30 cellular contexts compared by ENCODE assay signal in genomic region chr18:74577019-74577418, GRCh38. TPM values are rescaled to one million over a fixed set of nuclear protein-coding genes. Genes with fewer than 3 reads are reported as not detected.
"Had no signal": no experiment of that assay in that cellular context is flagged by ENCODE, and none has a peak within 500 bp of the region (broad histone marks: within the 10 kb centered on the region; RNA-seq: fewer than 3 reads in every experiment).

No MANE protein-coding gene starts in this region.

- H3K4me1 ChIP-seq: SJCRH30 had no signal

- H3K27ac Mint-ChIP-seq: activated CD4-positive, alpha-beta T cell treated with anti-CD3 and anti-CD28 coated beads, Interleukin-2, amount 10 ng/mL, durations not matched to agents 24 days and 14 days; activated CD8-positive, alpha-beta memory T cell treated with anti-CD3 and anti-CD28 coated beads, Interleukin-2, amount 10 ng/mL, durations not matched to agents 7 days and 5 days; activated naive CD4-positive, alpha-beta T cell treated with anti-CD3 and anti-CD28 coated beads, Interleukin-2, amount 50 U/mL, for 24 hours; activated T-cell treated with anti-CD3 and anti-CD28 coated beads, Interleukin-2, amount 50 U/mL, for 24 hours; activated T-helper 1 cell treated with anti-CD3 and anti-CD28 coated beads, Interleukin-12 subunit alpha, Interleukin-12 subunit beta, Interleukin-2, Interleukin-4 antibody, amounts not matched to agents 30 ng/mL and 10 ng/mL and 1 ng/mL, durations not matched to agents 14 hours and 24 hours and 36 hours; T-helper 17 cell; WTC11 had no signal

- H3K9me3 Mint-ChIP-seq: activated CD4-positive, alpha-beta T cell treated with anti-CD3 and anti-CD28 coated beads, Interleukin-2, amount 10 ng/mL, durations not matched to agents 24 days and 14 days; activated naive CD4-positive, alpha-beta T cell treated with anti-CD3 and anti-CD28 coated beads, Interleukin-2, amount 50 U/mL, for 24 hours; activated T-cell treated with anti-CD3 and anti-CD28 coated beads, Interleukin-2, amount 50 U/mL, for 24 hours; activated T-helper 1 cell treated with anti-CD3 and anti-CD28 coated beads, Interleukin-12 subunit alpha, Interleukin-12 subunit beta, Interleukin-2, Interleukin-4 antibody, amounts not matched to agents 30 ng/mL and 10 ng/mL and 1 ng/mL, durations not matched to agents 14 hours and 24 hours and 36 hours had no signal

- H3K27ac ChIP-seq: RWPE1, SJCRH30 had no signal

- H3K4me3 ChIP-seq: SJCRH30 had no signal

- H3K36me3 ChIP-seq: SJCRH30 had no signal

- H3K4me1 Mint-ChIP-seq: activated CD4-positive, alpha-beta T cell treated with anti-CD3 and anti-CD28 coated beads, Interleukin-2, amount 10 ng/mL, durations not matched to agents 24 days and 14 days; activated CD8-positive, alpha-beta memory T cell treated with anti-CD3 and anti-CD28 coated beads, Interleukin-2, amount 10 ng/mL, durations not matched to agents 7 days and 5 days; activated naive CD4-positive, alpha-beta T cell treated with anti-CD3 and anti-CD28 coated beads, Interleukin-2, amount 50 U/mL, for 24 hours; T-helper 17 cell had no signal

- DNase-seq: activated CD4-positive, alpha-beta T cell treated with anti-CD3 and anti-CD28 coated beads, Interleukin-2, amount 10 ng/mL, durations not matched to agents 24 days and 14 days; activated CD4-positive, alpha-beta T cell treated with anti-CD3 and anti-CD28 coated beads, Interleukin-2, amount 50 U/mL, for 48 hours; activated CD4-positive, CD25-positive, alpha-beta regulatory T cell treated with anti-CD3 and anti-CD28 coated beads, Interleukin-2, amount 50 U/mL, for 72 hours; activated CD8-positive, alpha-beta memory T cell treated with anti-CD3 and anti-CD28 coated beads, Interleukin-2, amount 10 ng/mL, durations not matched to agents 7 days and 5 days; activated effector memory CD4-positive, alpha-beta T cell treated with Interleukin-2 at 50 U/mL for 16 hours; activated naive CD4-positive, alpha-beta T cell; activated T-cell treated with anti-CD3 and anti-CD28 coated beads, Interleukin-2, amount 50 U/mL, for 24 hours; aorta; central memory CD4-positive, alpha-beta T cell; NCI-H1092; NCI-H1417; NCI-H1930; NCI-H2107; NCI-H2171 treated with DMSO at 0.1 percent for 48 hours; NCI-H226; NCI-H526; NCI-H774; NK-92 treated with Interleukin-12 subunit alpha and Interleukin-12 subunit beta, amount 100 ng/mL, for 24 hours; OCI-M1; Right ventricle myocardium superior; T-helper 17 cell; T-helper 9 cell had no signal

- H3K4me3 Mint-ChIP-seq: activated CD4-positive, alpha-beta T cell treated with anti-CD3 and anti-CD28 coated beads, Interleukin-2, amount 10 ng/mL, durations not matched to agents 24 days and 14 days; activated CD8-positive, alpha-beta memory T cell treated with anti-CD3 and anti-CD28 coated beads, Interleukin-2, amount 10 ng/mL, durations not matched to agents 7 days and 5 days; activated naive CD4-positive, alpha-beta T cell treated with anti-CD3 and anti-CD28 coated beads, Interleukin-2, amount 50 U/mL, for 24 hours; activated T-cell treated with anti-CD3 and anti-CD28 coated beads, Interleukin-2, amount 50 U/mL, for 24 hours; activated T-helper 1 cell treated with anti-CD3 and anti-CD28 coated beads, Interleukin-12 subunit alpha, Interleukin-12 subunit beta, Interleukin-2, Interleukin-4 antibody, amounts not matched to agents 30 ng/mL and 10 ng/mL and 1 ng/mL, durations not matched to agents 14 hours and 24 hours and 36 hours; T-helper 17 cell; WTC11 had no signal

- H3K36me3 Mint-ChIP-seq: activated CD8-positive, alpha-beta memory T cell treated with anti-CD3 and anti-CD28 coated beads, Interleukin-2, amount 10 ng/mL, durations not matched to agents 7 days and 5 days; activated naive CD4-positive, alpha-beta T cell treated with anti-CD3 and anti-CD28 coated beads, Interleukin-2, amount 50 U/mL, for 24 hours; WTC11 had no signal

- H3K27me3 ChIP-seq: SJCRH30 had no signal

- H3K9me3 ChIP-seq: SJCRH30 had no signal

RNA-seq across cellular contexts. Expression of gene CNDP1, which starts 42.7 kb away (rescaled TPM):
- total RNA-seq: activated CD4-positive, alpha-beta T cell treated with anti-CD3 and anti-CD28 coated beads, Interleukin-2, amount 10 ng/mL, durations not matched to agents 24 days and 14 days; activated T-helper 1 cell treated with anti-CD3 and anti-CD28 coated beads, Interleukin-12 subunit alpha, Interleukin-12 subunit beta, Interleukin-2, Interleukin-4 antibody, amounts not matched to agents 30 ng/mL and 10 ng/mL and 1 ng/mL, durations not matched to agents 14 hours and 24 hours and 36 hours; bronchial epithelial cell; MCF 10A; NCI-H460; Right ventricle myocardium superior; SJCRH30 had no signal
